In genomic region chr3:49133226-49133951, GRCh38 we compare ENCODE assay signal across 8 cellular contexts. TPM values are rescaled to one million over a fixed set of nuclear protein-coding genes. Genes with fewer than 3 reads are reported as not detected.
DNase-seq lines count a peak whose midpoint lies in the region; ATAC-seq, FAIRE-seq and TF ChIP-seq lines count a peak whose summit lies in the region.

No MANE protein-coding gene starts in this region.

- H3K9me3 ChIP-seq in pancreas, result no peaks in the 10 kb centered on the region

- no peaks in the 10 kb centered on the region for H3K27me3 ChIP-seq in pancreas

- H3K36me3 ChIP-seq in pancreas, result no peaks in the 10 kb centered on the region

- peaks cover 0 to 9% (median 7%) of the 10 kb centered on the region in 3 donors for H3K4me1 ChIP-seq in pancreas

- WGBS in pancreas, 2 donors, result 1 to 2% methylated on average over 24 to 30 of the region's 30 CpGs

- TF ChIP-seq CTCF in pancreas (IDR thresholded peaks at IDR 0.05), result no peak

- intact Hi-C loops in left cardiac atrium (cut with DNase I), result loop anchor here in 1 of 2 donors (1.0 kb wide), 1 partner anchor 39 kb away; the partner anchor contains the start of gene QRICH1
- intact Hi-C loops in pancreas (cut with DNase I), result no loop called here

- ATAC-seq in left cardiac atrium (peak; percentile 87 to 89), pancreas (peak; percentile 91 to 96 (median 92)), GM19035 (IDR thresholded peaks at IDR 0.05; ENCODE audit: unreplicated experiment) (no peak)

- peak overlapping the region; percentile 40 to 74 (median 70) for H3K27ac ChIP-seq in pancreas

- peak overlapping the region; percentile 25 to 60 (median 46) for H3K4me3 ChIP-seq in pancreas

- no peak for FAIRE-seq in pancreas (lab: Jason Lieb, UNC)

- DNase-seq in DMS153 treated with DMSO at 0.1 percent for 48 hours (lab: John Stamatoyannopoulos, UW; ENCODE audit: unreplicated experiment) (peak; percentile 9), NCI-H1105 (lab: John Stamatoyannopoulos, UW) (peak; percentile 59), amygdala (lab: John Stamatoyannopoulos, UW) (peak in 54 of 56 donors; percentile 18 to 83 (median 55)), left cardiac atrium (peak; percentile 89), pancreas (peak; percentile 78 to 91 (median 84)), activated T-cell treated with anti-CD3 and anti-CD28 coated beads for 4 hours (no peak)
- no peak for DNase-seq in activated T-cell treated with anti-CD3 and anti-CD28 coated beads, Interleukin-2, amount 50 U/mL, for 48 hours

RNA-seq across cellular contexts. Expression of gene LAMB2, which starts 0.5 kb away (rescaled TPM):
- total RNA-seq in left cardiac atrium, result 100 to 1,000 TPM; 629 to 714 TPM
- 100 to 1,000 TPM in 2 of 6 donors, 10 to 100 TPM in 4; 74.4 to 215 (median 90.4) TPM for total RNA-seq in pancreas
- polyA plus RNA-seq in pancreas, result 100 to 1,000 TPM; 438 to 483 TPM

RNA-seq across cellular contexts. Expression of gene USP19, which starts 12.8 kb away (rescaled TPM):
- total RNA-seq in left cardiac atrium (10 to 100 TPM; 38.3 to 49.5 TPM), pancreas (10 to 100 TPM; 20.7 to 44.2 (median 27.6) TPM)
- 10 to 100 TPM; 25.3 to 25.5 TPM for polyA plus RNA-seq in pancreas

RNA-seq across cellular contexts. Expression of gene QARS1, which starts 28.8 kb away (rescaled TPM):
- total RNA-seq in left cardiac atrium, result 100 to 1,000 TPM; 150 to 166 TPM
- total RNA-seq in pancreas, result 100 to 1,000 TPM in 5 of 6 donors, 10 to 100 TPM in 1; 82.0 to 148 (median 131) TPM
- 100 to 1,000 TPM; 197 to 213 TPM for polyA plus RNA-seq in pancreas

RNA-seq across cellular contexts. Expression of gene CCDC71, which starts 32.7 kb away (rescaled TPM):
- total RNA-seq in left cardiac atrium (10 to 100 TPM; 12.3 to 15.3 TPM), pancreas (10 to 100 TPM in 1 of 6 donors, 1 to 10 TPM in 5; 5.9 to 11.0 (median 8.3) TPM)
- polyA plus RNA-seq in pancreas, result 10 to 100 TPM in 1 of 2 donors, 1 to 10 TPM in 1; 7.6 to 10.2 TPM

RNA-seq across cellular contexts. Expression of gene KLHDC8B, which starts 38.0 kb away (rescaled TPM):
- total RNA-seq in left cardiac atrium, result 10 to 100 TPM; 35.6 to 55.9 TPM
- 10 to 100 TPM in 3 of 6 donors, 1 to 10 TPM in 3; 5.5 to 13.7 (median 10.0) TPM for total RNA-seq in pancreas
- 10 to 100 TPM; 11.8 to 19.1 TPM for polyA plus RNA-seq in pancreas

Comparison
In these comparisons a context has a peak if more than half of its experiments do, and no peak if none do; other contexts are left out.
1. DNase-seq: peak in DMS153 treated with DMSO at 0.1 percent for 48 hours (single experiment), NCI-H1105 (single experiment), amygdala (54 of 56), left cardiac atrium (single experiment) and pancreas (6 of 6); none in activated T-cell treated with anti-CD3 and anti-CD28 coated beads, Interleukin-2, amount 50 U/mL, for 48 hours (0 of 2) and activated T-cell treated with anti-CD3 and anti-CD28 coated beads for 4 hours (single experiment).